ENCODE assay signal across 10 cellular contexts in genomic region chr2:131490616-131491468, GRCh38. TPM values are rescaled to one million over a fixed set of nuclear protein-coding genes. Genes with fewer than 3 reads are reported as not detected.
DNase-seq lines count a peak whose midpoint lies in the region; ATAC-seq and TF ChIP-seq lines count a peak whose summit lies in the region.
"Not testable (repeated sequence)": the region's sequence is repeated elsewhere in the genome, so short reads cannot be mapped to it uniquely, and the experiment has no call there.
"Had no signal": no experiment of that assay in that cellular context is flagged by ENCODE, and none has a peak within 500 bp of the region (broad histone marks: within the 10 kb centered on the region; RNA-seq: fewer than 3 reads in every experiment).

No MANE protein-coding gene starts in this region.

- H3K9me3 ChIP-seq in OCI-LY3 (ENCODE audit: insufficient read depth, low read length); right atrium auricular region; neuron (ENCODE audit: low read length); stomach smooth muscle (ENCODE audit: control insufficient read depth in 2 of 2, low read length in 2 of 2): not testable (repeated sequence)

- peak overlapping the region; percentile 93 for H3K4me2 ChIP-seq in OCI-LY3 (ENCODE audit: low read length)

- H3K27me3 Mint-ChIP-seq in activated CD8-positive, alpha-beta T cell treated with anti-CD3 and anti-CD28 coated beads for 36 hours, result not testable (repeated sequence)

- TF ChIP-seq CTCF in OCI-LY3 (IDR thresholded peaks at IDR 0.05; ENCODE audit: low read depth, low read length); activated CD8-positive, alpha-beta T cell treated with anti-CD3 and anti-CD28 coated beads for 36 hours (IDR thresholded peaks at IDR 0.05); right atrium auricular region (IDR thresholded peaks at IDR 0.05): not testable (repeated sequence)

- H3K27ac Mint-ChIP-seq in activated CD8-positive, alpha-beta T cell treated with anti-CD3 and anti-CD28 coated beads for 36 hours, result peak overlapping the region; percentile 87

- peaks cover 44% of the 10 kb centered on the region for H3K36me3 Mint-ChIP-seq in activated CD8-positive, alpha-beta T cell treated with anti-CD3 and anti-CD28 coated beads for 36 hours (ENCODE audit: low read depth)

- H3K9ac ChIP-seq in OCI-LY3 (ENCODE audit: low read length) (peak overlapping the region; percentile 93), stomach smooth muscle (ENCODE audit: low read length in 2 of 2) (peak overlapping the region; percentile 44 to 51)

- H3K4me1 ChIP-seq in OCI-LY3 (ENCODE audit: low read length), result peaks cover 12% of the 10 kb centered on the region
- peaks cover 0 to 31% of the 10 kb centered on the region in 2 donors for H3K4me1 ChIP-seq in right atrium auricular region
- H3K4me1 ChIP-seq in neuron (ENCODE audit: insufficient read depth, low read length), result peaks cover 21% of the 10 kb centered on the region
- H3K4me1 ChIP-seq in stomach smooth muscle (ENCODE audit: control insufficient read depth, insufficient read depth, low read length), result peaks cover 23% of the 10 kb centered on the region

- DNase-seq in COLO668 (lab: John Stamatoyannopoulos, UW; ENCODE audit: unreplicated experiment) (peak; percentile 21), cerebellar cortex (ENCODE audit: low spot score) (peak; percentile 28)
- DNase-seq in activated CD8-positive, alpha-beta T cell treated with anti-CD3 and anti-CD28 coated beads for 36 hours, result peak; percentile 24
- not testable (repeated sequence) for DNase-seq in right atrium auricular region (ENCODE audit: low spot score)

- POLR2A ChIA-PET in activated CD8-positive, alpha-beta T cell treated with anti-CD3 and anti-CD28 coated beads for 36 hours (lab: Charles Lee), result not testable (repeated sequence)

- H2AFZ ChIP-seq in OCI-LY3 (ENCODE audit: low read depth, low read length); neuron (ENCODE audit: low read depth, low read length): not testable (repeated sequence)

- H3K27ac ChIP-seq in OCI-LY3 (ENCODE audit: low read length), result peak overlapping the region; percentile 36
- H3K27ac ChIP-seq in right atrium auricular region; stomach smooth muscle (ENCODE audit: low read length): not testable (repeated sequence)

- H3K4me3 ChIP-seq in OCI-LY3 (ENCODE audit: low read length) (peak overlapping the region; percentile 98), right atrium auricular region (peak overlapping the region; percentile 21 to 83), neuron (ENCODE audit: low read length) (peak overlapping the region; percentile 52), stomach smooth muscle (ENCODE audit: low read length in 2 of 2) (peak overlapping the region; percentile 46 to 65)

- peaks cover 77% of the 10 kb centered on the region for H3K79me2 ChIP-seq in OCI-LY3 (ENCODE audit: low read length)

- peaks cover 21% of the 10 kb centered on the region for H4K20me1 ChIP-seq in OCI-LY3 (ENCODE audit: insufficient read depth, low read length)

- H3K4me3 Mint-ChIP-seq in activated CD8-positive, alpha-beta T cell treated with anti-CD3 and anti-CD28 coated beads for 36 hours, result peak overlapping the region; percentile 87

- CTCF ChIA-PET in activated CD8-positive, alpha-beta T cell treated with anti-CD3 and anti-CD28 coated beads for 36 hours (lab: Charles Lee), result not testable (repeated sequence)

- intact Hi-C loops in activated CD8-positive, alpha-beta T cell treated with anti-CD3 and anti-CD28 coated beads for 36 hours (cut with micrococcal nuclease), result not testable (repeated sequence)

- H3K27me3 ChIP-seq in OCI-LY3 (ENCODE audit: low read depth, low read length); right atrium auricular region; neuron (ENCODE audit: insufficient read depth, low read length); stomach smooth muscle (ENCODE audit: control insufficient read depth in 1 of 2, insufficient read depth in 2 of 2, low read length in 2 of 2): not testable (repeated sequence)

- H3K36me3 ChIP-seq in OCI-LY3 (replicated peaks; ENCODE audit: low read depth, low read length); right atrium auricular region; neuron (ENCODE audit: insufficient read depth, low read length); stomach smooth muscle (ENCODE audit: control insufficient read depth in 2 of 2, insufficient read depth in 2 of 2, low read length in 2 of 2): not testable (repeated sequence)

- H3K9me3 Mint-ChIP-seq in activated CD8-positive, alpha-beta T cell treated with anti-CD3 and anti-CD28 coated beads for 36 hours, result not testable (repeated sequence)

- peaks cover 30% of the 10 kb centered on the region for H3K4me1 Mint-ChIP-seq in activated CD8-positive, alpha-beta T cell treated with anti-CD3 and anti-CD28 coated beads for 36 hours (ENCODE audit: low read depth)

- ATAC-seq in HG02852 (IDR thresholded peaks at IDR 0.05; ENCODE audit: unreplicated experiment), result peak; percentile 16
- ATAC-seq in activated CD8-positive, alpha-beta T cell treated with anti-CD3 and anti-CD28 coated beads for 36 hours, result not testable (repeated sequence)

RNA-seq across cellular contexts. Expression of gene MZT2A, which starts 1.4 kb away (rescaled TPM):
- total RNA-seq in activated CD8-positive, alpha-beta T cell treated with anti-CD3 and anti-CD28 coated beads for 36 hours, result 100 to 1,000 TPM; 158 to 162 TPM
- 10 to 100 TPM; 74.9 to 84.4 TPM for total RNA-seq in right atrium auricular region

RNA-seq across cellular contexts. Expression of gene TUBA3D, which starts 14.9 kb away (rescaled TPM):
- total RNA-seq in activated CD8-positive, alpha-beta T cell treated with anti-CD3 and anti-CD28 coated beads for 36 hours, result not detected
- 10 to 100 TPM; 13.0 to 34.2 TPM for total RNA-seq in right atrium auricular region
- total RNA-seq: omental fat pad, ureter had no signal

RNA-seq across cellular contexts. Expression of gene CCDC74A, which starts 36.8 kb away (rescaled TPM):
- total RNA-seq in activated CD8-positive, alpha-beta T cell treated with anti-CD3 and anti-CD28 coated beads for 36 hours, result 10 to 100 TPM; 10.2 to 10.4 TPM
- total RNA-seq in right atrium auricular region, result 1 to 10 TPM; 2.8 to 3.9 TPM

Comparison
In these comparisons a context has a peak if more than half of its experiments do, and no peak if none do; other contexts are left out.
1. RNA of gene TUBA3D, which starts 14.9 kb away (total RNA-seq): 13.0 to 34.2 TPM in right atrium auricular region; not detected in activated CD8-positive, alpha-beta T cell treated with anti-CD3 and anti-CD28 coated beads for 36 hours; every median in the first group is over 10 times any median in the second.
2. Peak in every context shown above with its lines, with median percentiles within 50 percentile points of each other: H3K4me3 ChIP-seq.